24 cellular contexts compared by ENCODE assay signal in the genomic region with DNA sequence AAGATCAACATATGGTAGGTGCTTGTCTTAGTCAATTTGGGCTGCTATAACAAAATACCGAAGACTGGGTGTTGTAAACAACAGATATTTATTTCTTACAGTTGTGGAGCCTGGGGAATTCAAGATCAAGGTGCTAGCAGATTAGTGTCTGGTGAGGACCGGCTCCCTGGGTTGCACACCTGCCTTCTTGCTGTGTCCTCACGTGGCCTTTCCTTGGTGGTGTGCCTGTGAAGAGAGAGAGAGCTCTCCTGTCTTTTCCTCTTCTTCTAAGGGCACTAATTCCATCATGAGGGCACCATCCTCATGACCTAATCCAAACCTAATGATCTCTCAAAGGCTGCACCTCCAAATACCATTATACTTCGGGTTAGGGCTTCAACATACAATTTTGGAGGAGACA. TPM values are rescaled to one million over a fixed set of nuclear protein-coding genes. Genes with fewer than 3 reads are reported as not detected.
DNase-seq lines count a peak whose midpoint lies in the region; ATAC-seq, FAIRE-seq and TF ChIP-seq lines count a peak whose summit lies in the region.
"Had no signal": no experiment of that assay in that cellular context is flagged by ENCODE, and none has a peak within 500 bp of the region (broad histone marks: within the 10 kb centered on the region; RNA-seq: fewer than 3 reads in every experiment).

No MANE protein-coding gene starts in this region.

- peaks cover 14 to 26% of the 10 kb centered on the region in 2 experiments for H3K4me1 ChIP-seq in K562 (replicated peaks in 1 of 2; ENCODE audit: control insufficient read depth in 2 of 2, insufficient read depth in 2 of 2, low read length in 2 of 2)
- H3K4me1 ChIP-seq in neural progenitor cell: peaks cover 18% of the 10 kb centered on the region
- H3K4me1 ChIP-seq in aorta (ENCODE audit: control insufficient read depth in 1 of 2, insufficient read depth in 2 of 2, low read length in 2 of 2): no peaks in the 10 kb centered on the region

- peak; percentile 11 for DNase-seq in NCI-H2171 treated with DMSO at 0.1 percent for 48 hours (lab: John Stamatoyannopoulos, UW)
- no peak for DNase-seq in NCI-H2171 (lab: John Stamatoyannopoulos, UW)
- DNase-seq in K562 (ENCODE audit: extremely low read depth in 1 of 4, low spot score in 3 of 4): no peak
- no peak for DNase-seq in neural progenitor cell (ENCODE audit: low spot score)
- DNase-seq in aorta: no peak
- no peak for DNase-seq in NCI-H1092 treated with DMSO at 0.1 percent for 48 hours (lab: John Stamatoyannopoulos, UW)
- DNase-seq in SHP77 treated with DMSO at 0.1 percent for 48 hours (lab: John Stamatoyannopoulos, UW): no peak
- DNase-seq: BE2C, Calu3, DMS79 treated with DMSO at 0.1 percent for 48 hours, GF-D8, Kasumi-1, NCI-H1105, NCI-H2029, NCI-H226, NCI-H510A, NCI-H69, SIG-M5 had no signal

- peaks cover 66% of the 10 kb centered on the region for H3K4me1 Mint-ChIP-seq in neural progenitor cell

- 9% methylated on average over 4 of the region's 4 CpGs for WGBS in K562 (ENCODE audit: insufficient coverage, low coverage, missing lambda C conversion rate)
- WGBS in aorta, 2 donors: 93 to 96% methylated on average over 4 of the region's 4 CpGs

- ATAC-seq in K562 (no peak), aorta (ENCODE audit: low FRiP score) (no peak)
- ATAC-seq: HCT116 had no signal

- H3F3A ChIP-seq in neural progenitor cell (ENCODE audit: low read depth): peaks cover 12% of the 10 kb centered on the region

- H3K9me3 ChIP-seq in K562 (replicated peaks; ENCODE audit: control insufficient read depth, insufficient read depth, low read depth, low read length) (no peaks in the 10 kb centered on the region), neural progenitor cell (ENCODE audit: low read depth) (no peaks in the 10 kb centered on the region), aorta (ENCODE audit: control insufficient read depth, low read length) (no peaks in the 10 kb centered on the region)
- H3K9me3 ChIP-seq: BE2C had no signal

- H3K36me3 ChIP-seq in K562 (ENCODE audit: control insufficient read depth, insufficient read depth, low read length) (no peaks in the 10 kb centered on the region), neural progenitor cell (no peaks in the 10 kb centered on the region), aorta (ENCODE audit: control insufficient read depth in 1 of 2, insufficient read depth in 2 of 2, low read length in 1 of 2) (no peaks in the 10 kb centered on the region)
- H3K36me3 ChIP-seq: BE2C had no signal

- peaks cover 4 to 15% of the 10 kb centered on the region in 2 experiments; a peak in 4 of 5 replicates for H3K27me3 ChIP-seq in K562 (ENCODE audit: control insufficient read depth in 2 of 2, insufficient read depth in 2 of 2, low read length in 2 of 2)
- H3K27me3 ChIP-seq in neural progenitor cell: peaks cover 9% of the 10 kb centered on the region
- H3K27me3 ChIP-seq in aorta (ENCODE audit: control insufficient read depth in 1 of 2, insufficient read depth in 2 of 2, low read length in 1 of 2): no peaks in the 10 kb centered on the region
- H3K27me3 ChIP-seq: BE2C had no signal

- CTCF ChIA-PET in K562 (lab: Yijun Ruan, JAX; ENCODE audit: low intra/inter-chr PET ratio): no interaction called here

- intact Hi-C loops in K562 (cut with micrococcal nuclease) (no loop called here), aorta (cut with DNase I) (loop anchor here in 1 of 2 donors (5.0 kb wide), 1 partner anchor 75 kb away; no protein-coding TSS in a partner anchor)

- H3K4me2 ChIP-seq in K562 (ENCODE audit: insufficient read depth, low read length) (no peak overlapping the region), neural progenitor cell (no peak overlapping the region)

- H3K9ac ChIP-seq in K562 (ENCODE audit: insufficient read depth in 1 of 2, low read depth in 2 of 2, low read length in 2 of 2) (no peak overlapping the region), neural progenitor cell (no peak overlapping the region)

- no peak for TF ChIP-seq EP300 in K562 (IDR thresholded peaks at IDR 0.05; ENCODE audit: low read length)

- TF ChIP-seq POLR2A in K562 (conservative IDR thresholded peaks at IDR 0.05): no peak

- no peaks in the 10 kb centered on the region for H3K9me1 ChIP-seq in K562 (ENCODE audit: control insufficient read depth, insufficient read depth, low read length)

- in situ Hi-C loops in K562 (cut with MboI): no loop called here

- peak overlapping the region; percentile 57 for H3K27ac Mint-ChIP-seq in neural progenitor cell

- H3K27me3 Mint-ChIP-seq in neural progenitor cell (ENCODE audit: insufficient read depth, low read depth): peaks cover 12% of the 10 kb centered on the region

- H3K9me3 Mint-ChIP-seq in neural progenitor cell: peaks cover 9% of the 10 kb centered on the region

- no peak for TF ChIP-seq RAD21 in K562 (CRISPR knock-in tag; conservative IDR thresholded peaks at IDR 0.05 in 1 of 2, IDR thresholded peaks at IDR 0.05 in 1 of 2)

- BruUV-seq in K562 (replicated peaks; lab: Mats Ljungman, UMichigan): no TSS peak

- H3K36me3 Mint-ChIP-seq in neural progenitor cell: peaks cover 4% of the 10 kb centered on the region

- FAIRE-seq in K562 (lab: Jason Lieb, UNC): no peak
- FAIRE-seq: GM19239 had no signal

- H3K4me3 ChIP-seq in K562 (no peak overlapping the region), neural progenitor cell (no peak overlapping the region), aorta (ENCODE audit: low read length in 2 of 2) (no peak overlapping the region)
- H3K4me3 ChIP-seq: SK-N-MC had no signal

- no peaks in the 10 kb centered on the region for H4K20me1 ChIP-seq in K562 (replicated peaks; ENCODE audit: control insufficient read depth, insufficient read depth, low read length)
- no peaks in the 10 kb centered on the region for H4K20me1 ChIP-seq in neural progenitor cell (ENCODE audit: low read depth)

- POLR2A ChIA-PET in K562 (lab: Yijun Ruan, JAX): no interaction called here

- H3K4me3 Mint-ChIP-seq in neural progenitor cell: peak overlapping the region; percentile 18
- H3K4me3 Mint-ChIP-seq: CD14-positive monocyte had no signal

- H3K79me2 ChIP-seq in K562 (ENCODE audit: control insufficient read depth, insufficient read depth, low read length) (no peaks in the 10 kb centered on the region; the same call in 2 of the 3 replicates), neural progenitor cell (ENCODE audit: low read depth) (no peaks in the 10 kb centered on the region)

- H3K27ac ChIP-seq in K562 (ENCODE audit: extremely low read depth, low read depth, low read length) (no peak overlapping the region), neural progenitor cell (no peak overlapping the region), aorta (ENCODE audit: low read depth in 1 of 2, low read length in 2 of 2) (peak overlapping the region; percentile 20 to 50)
- H3K27ac ChIP-seq: 22Rv1, HL-60, SK-N-MC had no signal

- TF ChIP-seq CTCF in K562 (IDR thresholded peaks at IDR 0.05 in 2 of 3, conservative IDR thresholded peaks at IDR 0.05 in 1 of 3; ENCODE audit: insufficient read depth in 2 of 3, low read depth in 1 of 3, low read length in 3 of 3): no peak
- TF ChIP-seq CTCF in neural progenitor cell (IDR thresholded peaks at IDR 0.05): no peak

- no peak overlapping the region for H2AFZ ChIP-seq in K562 (ENCODE audit: low read depth, low read length)
- H2AFZ ChIP-seq in neural progenitor cell (replicated peaks): no peak overlapping the region

TF ChIP-seq in K562, 482 proteins besides CTCF, POLR2A, EP300 and RAD21 (continues in another document):
- TF ChIP-seq ZNF584 (CRISPR knock-in tag; IDR thresholded peaks at IDR 0.05; ENCODE audit: low read depth) (no peak), MXI1 (IDR thresholded peaks at IDR 0.05; ENCODE audit: low read depth, low read length) (no peak), ZNF121 (CRISPR knock-in tag; conservative IDR thresholded peaks at IDR 0.05) (no peak), ZNF12 (CRISPR knock-in tag; IDR thresholded peaks at IDR 0.05) (peak; percentile 89; the same call in 1 of the 2 replicates), CBFA2T2 (conservative IDR thresholded peaks at IDR 0.05) (0 out of 2 replicates have a peak, but pooled peaks have one; percentile 3), PRPF4 (IDR thresholded peaks at IDR 0.05; ENCODE audit: insufficient read depth, low read depth, low read length, poor library complexity, severe bottlenecking) (no peak), RB1 (IDR thresholded peaks at IDR 0.05; ENCODE audit: low read depth) (no peak), RAD51 (IDR thresholded peaks at IDR 0.05; ENCODE audit: borderline replicate concordance, low read depth) (no peak)
- TF ChIP-seq, protein P1, sequence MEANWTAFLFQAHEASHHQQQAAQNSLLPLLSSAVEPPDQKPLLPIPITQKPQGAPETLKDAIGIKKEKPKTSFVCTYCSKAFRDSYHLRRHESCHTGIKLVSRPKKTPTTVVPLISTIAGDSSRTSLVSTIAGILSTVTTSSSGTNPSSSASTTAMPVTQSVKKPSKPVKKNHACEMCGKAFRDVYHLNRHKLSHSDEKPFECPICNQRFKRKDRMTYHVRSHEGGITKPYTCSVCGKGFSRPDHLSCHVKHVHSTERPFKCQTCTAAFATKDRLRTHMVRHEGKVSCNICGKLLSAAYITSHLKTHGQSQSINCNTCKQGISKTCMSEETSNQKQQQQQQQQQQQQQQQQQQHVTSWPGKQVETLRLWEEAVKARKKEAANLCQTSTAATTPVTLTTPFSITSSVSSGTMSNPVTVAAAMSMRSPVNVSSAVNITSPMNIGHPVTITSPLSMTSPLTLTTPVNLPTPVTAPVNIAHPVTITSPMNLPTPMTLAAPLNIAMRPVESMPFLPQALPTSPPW (CRISPR knock-in tag; IDR thresholded peaks at IDR 0.05): no peak

RNA-seq across cellular contexts. Expression of gene ATF3, which starts 45.8 kb away (rescaled TPM):
- total RNA-seq in K562 (2011; cell fraction: chromatin; rRNA removed; ENCODE audit: low replicate concordance): 31.4 and 31.5 TPM in 2 replicates
- total RNA-seq in K562 (2011; cell fraction: nucleolus; rRNA removed): 21.5 and 24.3 TPM in 2 replicates
- 32.1 and 39.3 TPM in 2 replicates for total RNA-seq in K562 (2011; cell fraction: nucleoplasm; rRNA removed)
- 17.2 and 19.8 TPM in 2 replicates for total RNA-seq in K562 (2014; rRNA removed)
- total RNA-seq in K562 (2014; rRNA removed; fragmentation: Illumina TruSeq; extraction: Trizol): 25.9 and 32.7 TPM in 2 replicates
- 2.9 and 3.5 TPM in 2 replicates for total RNA-seq in K562 (2015; rRNA removed; fragmentation: Illumina TruSeq; extraction: Trizol)
- total RNA-seq in K562 (2021): 21.8 and 27.6 TPM in 2 replicates
- polyA plus RNA-seq in K562 (2011; rRNA removed): 12.0 and 13.2 TPM in 2 replicates
- 5.6 and 9.8 TPM in 2 replicates for polyA plus RNA-seq in K562 (2011; cell fraction: cytosol; rRNA removed)
- 15.2 and 16.0 TPM in 2 replicates for polyA plus RNA-seq in K562 (2011; cell fraction: nucleus; rRNA removed)
- 10.8 and 39.2 TPM in 2 replicates for polyA plus RNA-seq in K562 (2012)
- polyA plus RNA-seq in K562 (2014; fragmentation: Illumina TruSeq; extraction: Trizol): 27.6 and 32.0 TPM in 2 replicates
- 1 to 10 TPM; 6.1 to 6.8 TPM for polyA plus RNA-seq in K562 (2014; fragmentation: Nextera tagmentation; extraction: Ambion mirVana)
- 26.2 and 28.2 TPM in 2 replicates for polyA plus RNA-seq in K562 (2014; rRNA removed)
- polyA minus RNA-seq in K562 (2011; rRNA and poly(A)+ RNA removed): 12.2 and 14.3 TPM in 2 replicates
- 4.9 and 7.1 TPM in 2 replicates for polyA minus RNA-seq in K562 (2011; cell fraction: cytosol; rRNA and poly(A)+ RNA removed)
- polyA minus RNA-seq in K562 (2011; cell fraction: nucleus; rRNA and poly(A)+ RNA removed): 14.4 and 22.3 TPM in 2 replicates
- 7.2 and 7.8 TPM in 2 replicates for total RNA-seq in neural progenitor cell (ENCODE audit: low replicate concordance)
- total RNA-seq in aorta: 100 to 1,000 TPM in 1 of 2 donors, 10 to 100 TPM in 1; 28.1 to 265 TPM
- polyA plus RNA-seq in aorta: 10 to 100 TPM; 22.7 to 60.9 TPM

Comparison
In these comparisons a context has a peak if more than half of its experiments do, and no peak if none do; other contexts are left out.
1. H3K27ac ChIP-seq: peak in aorta (2 of 2); none in K562 (single experiment) and neural progenitor cell (single experiment).